ENCODE assay signal across 15 cellular contexts in genomic region chr7:84232653-84233052, GRCh38. TPM values are rescaled to one million over a fixed set of nuclear protein-coding genes. Genes with fewer than 3 reads are reported as not detected.
DNase-seq lines count a peak whose midpoint lies in the region; ATAC-seq and TF ChIP-seq lines count a peak whose summit lies in the region.
"Had no signal": no experiment of that assay in that cellular context is flagged by ENCODE, and none has a peak within 500 bp of the region (broad histone marks: within the 10 kb centered on the region; RNA-seq: fewer than 3 reads in every experiment).

No MANE protein-coding gene starts in this region.

- no peak for ATAC-seq in mucosa of descending colon
- ATAC-seq in HG03442 (IDR thresholded peaks at IDR 0.05; ENCODE audit: unreplicated experiment): no peak
- ATAC-seq: body of pancreas; left cardiac atrium; stimulated activated memory B cell treated with anti-CD40 and anti-IgM and Interleukin-4, amounts not matched to agents 10 μg/mL and 1 μg/mL and 100 μg/mL, for 72 hours had no signal

- no peak overlapping the region for H3K4me3 ChIP-seq in epithelial cell of esophagus (ENCODE audit: low read length)
- no peak overlapping the region for H3K4me3 ChIP-seq in mucosa of descending colon
- H3K4me3 ChIP-seq: body of pancreas had no signal

- DNase-seq in EL: peak; percentile 45
- peak; percentile 20 for DNase-seq in NCI-H69 (lab: John Stamatoyannopoulos, UW)
- peak; percentile 61 for DNase-seq in epithelial cell of esophagus (ENCODE audit: low read depth)
- peak; percentile 59 for DNase-seq in non-pigmented ciliary epithelial cell (ENCODE audit: low read depth)
- no peak for DNase-seq in LoVo (ENCODE audit: low spot score)
- no peak for DNase-seq in mucosa of descending colon
- no peak for DNase-seq in OCI-M2 (lab: John Stamatoyannopoulos, UW; ENCODE audit: unreplicated experiment)
- DNase-seq: activated T-cell treated with anti-CD3 and anti-CD28 coated beads, Interleukin-2, amount 50 U/mL, for 24 hours; body of pancreas; erythroblast; left cardiac atrium; Right ventricle myocardium superior; stimulated activated CD4-positive, alpha-beta T cell treated with anti-CD3 and anti-CD28 coated beads, Interleukin-1b, Interleukin-23, amount 100 ng/mL, for 48 hours had no signal

- no peaks in the 10 kb centered on the region for H3K4me1 ChIP-seq in mucosa of descending colon (ENCODE audit: low read depth)
- H3K4me1 ChIP-seq: body of pancreas had no signal

- no peaks in the 10 kb centered on the region for H3K9me3 ChIP-seq in mucosa of descending colon
- H3K9me3 ChIP-seq: body of pancreas had no signal

- no peaks in the 10 kb centered on the region for H3K36me3 ChIP-seq in mucosa of descending colon (ENCODE audit: low read depth)

- peak; percentile 40 for TF ChIP-seq CTCF in epithelial cell of esophagus (IDR thresholded peaks at IDR 0.05; ENCODE audit: insufficient read depth, low read depth, low read length, missing control alignments)
- no peak for TF ChIP-seq CTCF in mucosa of descending colon (IDR thresholded peaks at IDR 0.05)

- intact Hi-C loops in mucosa of descending colon (cut with DNase I, micrococcal nuclease): no loop called here

RNA-seq across cellular contexts. Expression of gene SEMA3A, which starts 38.1 kb away (rescaled TPM):
- 10 to 100 TPM in 1 of 3 donors, 1 to 10 TPM in 2; 4.5 to 76.7 (median 9.7) TPM for total RNA-seq in mucosa of descending colon

Comparison
In these comparisons a context has a peak if more than half of its experiments do, and no peak if none do; other contexts are left out.
1. DNase-seq: peak in EL (single experiment), NCI-H69 (single experiment), epithelial cell of esophagus (single experiment) and non-pigmented ciliary epithelial cell (single experiment); none in LoVo (single experiment), mucosa of descending colon (0 of 3) and OCI-M2 (single experiment).